16 cellular contexts compared by ENCODE assay signal in genomic region chr18:62384610-62385097, GRCh38. TPM values are rescaled to one million over a fixed set of nuclear protein-coding genes. Genes with fewer than 3 reads are reported as not detected.
DNase-seq lines count a peak whose midpoint lies in the region; ATAC-seq, FAIRE-seq and TF ChIP-seq lines count a peak whose summit lies in the region.
"Had no signal": no experiment of that assay in that cellular context is flagged by ENCODE, and none has a peak within 500 bp of the region (broad histone marks: within the 10 kb centered on the region; RNA-seq: fewer than 3 reads in every experiment).

No MANE protein-coding gene starts in this region.

- WGBS in stomach, 5 donors: 29 to 65% (median 45%) methylated on average over 8 to 46 of the region's 46 CpGs

- H3K36me3 ChIP-seq in bronchial epithelial cell (ENCODE audit: control insufficient read depth, insufficient read depth, low read length): no peaks in the 10 kb centered on the region
- H3K36me3 ChIP-seq in stomach: no peaks in the 10 kb centered on the region

- H3K27me3 ChIP-seq in bronchial epithelial cell (ENCODE audit: control insufficient read depth, insufficient read depth, low read length) (no peaks in the 10 kb centered on the region), stomach (peaks cover 0 to 8% (median 0%) of the 10 kb centered on the region in 3 donors)

- intact Hi-C loops in stomach (cut with DNase I; ENCODE audit: low total_unique reads): no loop called here

- no peaks in the 10 kb centered on the region for H3K4me1 ChIP-seq in stomach

- H3K4me3 ChIP-seq in bronchial epithelial cell (ENCODE audit: low read depth, low read length): peak overlapping the region; percentile 9
- H3K4me3 ChIP-seq in stomach: peak overlapping the region in 3 of 4 donors; percentile 28 to 37 (median 30)

- TF ChIP-seq CTCF in bronchial epithelial cell (IDR thresholded peaks at IDR 0.05; ENCODE audit: insufficient read depth, low read length, severe bottlenecking) (no peak), stomach (IDR thresholded peaks at IDR 0.05) (no peak)

- TF ChIP-seq EP300 in stomach (IDR thresholded peaks at IDR 0.05): no peak

- FAIRE-seq in bronchial epithelial cell (lab: Jason Lieb, UNC): no peak

- no peak for TF ChIP-seq POLR2A in stomach (IDR thresholded peaks at IDR 0.05)

- no peak for ATAC-seq in HG03520 (IDR thresholded peaks at IDR 0.05; ENCODE audit: unreplicated experiment)
- ATAC-seq: naive thymus-derived CD4-positive, alpha-beta T cell had no signal

- H3K9me3 ChIP-seq in stomach: no peaks in the 10 kb centered on the region

- peak; percentile 48 for DNase-seq in NCI-H748 (lab: John Stamatoyannopoulos, UW; ENCODE audit: unreplicated experiment)
- DNase-seq in NCI-H748 treated with DMSO at 0.1 percent for 48 hours (lab: John Stamatoyannopoulos, UW): no peak
- peak; percentile 73 for DNase-seq in bronchial epithelial cell (ENCODE audit: low read depth)
- peak; percentile 4 for DNase-seq in iris pigment epithelial cell (ENCODE audit: low read depth)
- no peak for DNase-seq in stomach
- no peak for DNase-seq in stimulated activated naive CD4-positive, alpha-beta T cell (lab: John Stamatoyannopoulos, UW)
- DNase-seq in NCI-H1105 treated with DMSO at 0.1 percent for 48 hours (lab: John Stamatoyannopoulos, UW): no peak
- DNase-seq: activated T-cell treated with anti-CD3 and anti-CD28 coated beads, Interleukin-2, amount 50 U/mL, for 24 hours; caudate nucleus; hippocampal formation; MV-4-11; naive thymus-derived CD4-positive, alpha-beta T cell; stimulated activated CD4-positive, alpha-beta T cell treated with anti-CD3 and anti-CD28 coated beads, Interleukin-2, amount 100 ng/mL, for 48 hours; substantia nigra; T-helper 9 cell had no signal

- H3K27ac ChIP-seq in stomach: no peak overlapping the region

RNA-seq across cellular contexts. Expression of gene TNFRSF11A, which starts 59.5 kb away (rescaled TPM):
- under 0.01 and 1.2 TPM in 2 replicates for total RNA-seq in bronchial epithelial cell
- total RNA-seq in stomach: 10 to 100 TPM in 3 of 5 donors, 1 to 10 TPM in 1, under 1 TPM in 1; 0.45 to 50.3 (median 18.5) TPM
- polyA plus RNA-seq in stomach: 1 to 10 TPM in 1 of 3 donors, under 1 TPM in 2; 0.50 to 1.2 (median 0.92) TPM
- polyA plus RNA-seq: naive thymus-derived CD4-positive, alpha-beta T cell had no signal

Comparison
In these comparisons a context has a peak if more than half of its experiments do, and no peak if none do; other contexts are left out.
1. DNase-seq: peak in NCI-H748 (single experiment), bronchial epithelial cell (single experiment) and iris pigment epithelial cell (single experiment); none in NCI-H748 treated with DMSO at 0.1 percent for 48 hours (single experiment), stomach (single experiment), stimulated activated naive CD4-positive, alpha-beta T cell (0 of 6) and NCI-H1105 treated with DMSO at 0.1 percent for 48 hours (single experiment).